In the genomic region with DNA sequence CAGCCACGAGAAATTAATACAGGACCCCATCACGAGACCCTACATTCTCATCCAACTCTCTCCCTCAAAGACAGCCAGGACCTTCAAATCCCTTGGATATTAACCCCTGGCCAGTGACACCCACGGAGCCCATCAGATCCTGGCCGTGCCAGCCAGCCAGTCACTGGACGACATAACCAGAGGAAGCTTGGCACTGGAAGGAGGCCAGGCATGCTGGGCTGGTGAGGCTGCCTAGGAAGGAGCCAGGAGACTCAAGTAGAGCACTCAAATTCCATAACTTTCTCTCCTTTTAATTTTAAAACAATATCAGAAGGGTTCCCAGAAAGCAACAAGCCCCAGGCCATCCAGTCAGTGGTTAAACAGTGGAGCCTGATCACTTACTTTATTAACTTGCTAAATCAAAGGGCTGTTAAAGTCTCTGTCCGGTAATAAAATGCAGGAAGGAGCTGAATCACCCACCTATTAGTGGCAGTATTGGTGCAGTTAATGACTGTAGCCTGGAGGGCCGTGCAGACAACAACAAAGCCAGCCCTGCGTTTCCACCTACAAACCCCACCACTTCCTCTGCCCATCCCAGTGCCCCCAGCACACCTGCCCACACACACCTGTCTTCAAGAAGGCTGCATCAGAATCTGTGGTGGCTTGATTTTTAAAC, we compare ENCODE assay signal across 17 cellular contexts.
DNase-seq lines count a peak whose midpoint lies in the region; ATAC-seq and TF ChIP-seq lines count a peak whose summit lies in the region.
"Had no signal": no experiment of that assay in that cellular context is flagged by ENCODE, and none has a peak within 500 bp of the region (broad histone marks: within the 10 kb centered on the region; RNA-seq: fewer than 3 reads in every experiment).

No MANE protein-coding gene starts in this region.

- ATAC-seq in heart left ventricle, result peak in 2 of 4 donors; percentile 30 to 50
- no peak for ATAC-seq in HG02885 (IDR thresholded peaks at IDR 0.05; ENCODE audit: poor library complexity, unreplicated experiment)
- ATAC-seq: CD8-positive, alpha-beta T cell had no signal

- H3K27ac Mint-ChIP-seq in MCF 10A (ENCODE audit: low read depth, unreplicated experiment), result no peak overlapping the region
- H3K27ac Mint-ChIP-seq: CD8-positive, alpha-beta T cell had no signal

- H3K27ac ChIP-seq in breast epithelium (peak overlapping the region; percentile 33 to 49), RWPE1 (no peak overlapping the region; the same call in 1 of the 2 replicates), heart left ventricle (no peak overlapping the region), thyroid gland (no peak overlapping the region)
- H3K27ac ChIP-seq: cardiac muscle cell, tibial artery had no signal

- 59 to 73% (median 66%) methylated on average over 8 of the region's 8 CpGs for WGBS in heart left ventricle, 4 donors
- 72 to 81% methylated on average over 8 of the region's 8 CpGs for WGBS in thyroid gland, 2 donors

- no peak overlapping the region for H3K4me3 Mint-ChIP-seq in MCF 10A (ENCODE audit: unreplicated experiment)
- H3K4me3 Mint-ChIP-seq: CD8-positive, alpha-beta T cell had no signal

- H3K27me3 ChIP-seq in breast epithelium (no peaks in the 10 kb centered on the region), heart left ventricle (no peaks in the 10 kb centered on the region), thyroid gland (no peaks in the 10 kb centered on the region)
- H3K27me3 ChIP-seq: cardiac muscle cell, tibial artery had no signal

- TF ChIP-seq POLR2A in breast epithelium (IDR thresholded peaks at IDR 0.05) (no peak), heart left ventricle (IDR thresholded peaks at IDR 0.05) (no peak), thyroid gland (IDR thresholded peaks at IDR 0.05) (no peak)

- no peaks in the 10 kb centered on the region for H3K9me3 Mint-ChIP-seq in MCF 10A (ENCODE audit: unreplicated experiment)
- H3K9me3 Mint-ChIP-seq: CD8-positive, alpha-beta T cell had no signal

- POLR2A ChIA-PET in MCF 10A (lab: Yijun Ruan, JAX), result no interaction called here
- POLR2A ChIA-PET in RWPE1 (lab: Yijun Ruan, JAX; ENCODE audit: low non-redundant PET), result interaction anchor here (0.6 kb wide), 1 partner anchor 322 kb away, joined by 6 read pairs; no protein-coding TSS in a partner anchor

- no peaks in the 10 kb centered on the region for H3K36me3 Mint-ChIP-seq in MCF 10A (ENCODE audit: insufficient read depth, unreplicated experiment)
- H3K36me3 Mint-ChIP-seq: CD8-positive, alpha-beta T cell had no signal

- TF ChIP-seq CTCF in breast epithelium (IDR thresholded peaks at IDR 0.05) (no peak), MCF 10A (IDR thresholded peaks at IDR 0.05; ENCODE audit: unreplicated experiment) (no peak), RWPE1 (conservative IDR thresholded peaks at IDR 0.05; ENCODE audit: low read depth) (no peak), heart left ventricle (IDR thresholded peaks at IDR 0.05) (no peak), thyroid gland (IDR thresholded peaks at IDR 0.05) (no peak)

- no TSS peak for BruUV-seq in MCF 10A (replicated peaks; lab: Mats Ljungman, UMichigan)

- no peak overlapping the region for H3K4me3 ChIP-seq in breast epithelium
- no peak overlapping the region for H3K4me3 ChIP-seq in heart left ventricle
- no peak overlapping the region for H3K4me3 ChIP-seq in thyroid gland (replicated peaks in 1 of 3)
- H3K4me3 ChIP-seq: cardiac muscle cell, lung, tibial artery had no signal

- H3K9me3 ChIP-seq in breast epithelium (no peaks in the 10 kb centered on the region), heart left ventricle (no peaks in the 10 kb centered on the region), thyroid gland (no peaks in the 10 kb centered on the region)
- H3K9me3 ChIP-seq: tibial artery had no signal

- no peaks in the 10 kb centered on the region for H3K36me3 ChIP-seq in breast epithelium
- no peaks in the 10 kb centered on the region for H3K36me3 ChIP-seq in heart left ventricle
- no peaks in the 10 kb centered on the region for H3K36me3 ChIP-seq in thyroid gland
- H3K36me3 ChIP-seq: cardiac muscle cell, tibial artery had no signal

- H3K4me1 ChIP-seq in breast epithelium, result no peaks in the 10 kb centered on the region
- peaks cover 0 to 38% (median 14%) of the 10 kb centered on the region in 12 donors for H3K4me1 ChIP-seq in heart left ventricle
- H3K4me1 ChIP-seq in thyroid gland, result no peaks in the 10 kb centered on the region
- H3K4me1 ChIP-seq: tibial artery had no signal

- DNase-seq in breast epithelium (ENCODE audit: low spot score in 2 of 2) (peak in 1 of 2 donors; percentile 46), MCF 10A (ENCODE audit: unreplicated experiment) (no peak), RWPE1 (ENCODE audit: low spot score) (peak; percentile 54), heart left ventricle (peak in 4 of 5 donors; percentile 47 to 65 (median 58)), thyroid gland (peak; percentile 14 to 39), Ammon's horn (ENCODE audit: low spot score) (no peak), KG1 (lab: John Stamatoyannopoulos, UW) (no peak)
- DNase-seq: CD8-positive, alpha-beta T cell; head of caudate nucleus; KBM-7; nucleus accumbens; OCI-M1; T-helper 9 cell; tibial artery had no signal

- CTCF ChIA-PET in MCF 10A (lab: Yijun Ruan, JAX) (interaction anchor here (0.7 to 0.9 kb wide), 2 partner anchors 16 to 352 kb away, joined by 3 read pairs; no protein-coding TSS in a partner anchor), RWPE1 (lab: Yijun Ruan, JAX) (interaction anchor here (0.7 to 0.9 kb wide), 2 partner anchors 28 to 76 kb away, joined by 3 to 4 read pairs; no protein-coding TSS in a partner anchor)

- intact Hi-C loops in breast epithelium (cut with DNase I; ENCODE audit: low total_unique reads) (no loop called here), MCF 10A (cut with micrococcal nuclease) (no loop called here), heart left ventricle (cut with DNase I) (loop anchor here in 1 of 10 donors (10.0 kb wide), 1 partner anchor 74 kb away; a partner anchor contains a TSS), thyroid gland (cut with DNase I) (no loop called here)

- no peaks in the 10 kb centered on the region for H3K27me3 Mint-ChIP-seq in MCF 10A (ENCODE audit: insufficient read depth, unreplicated experiment)

- H3K4me1 Mint-ChIP-seq in MCF 10A (ENCODE audit: insufficient read depth, unreplicated experiment), result no peaks in the 10 kb centered on the region

Comparison
In these comparisons a context has a peak if more than half of its experiments do, and no peak if none do; other contexts are left out.
1. DNase-seq: peak in RWPE1 (single experiment), heart left ventricle (4 of 5) and thyroid gland (2 of 2); none in MCF 10A (single experiment), Ammon's horn (single experiment) and KG1 (single experiment).
2. H3K27ac ChIP-seq: peak in breast epithelium (2 of 2); none in RWPE1 (single experiment), heart left ventricle (0 of 12) and thyroid gland (0 of 3).